Comparison of ENCODE assay signal across 1 cellular context in the genomic region with DNA sequence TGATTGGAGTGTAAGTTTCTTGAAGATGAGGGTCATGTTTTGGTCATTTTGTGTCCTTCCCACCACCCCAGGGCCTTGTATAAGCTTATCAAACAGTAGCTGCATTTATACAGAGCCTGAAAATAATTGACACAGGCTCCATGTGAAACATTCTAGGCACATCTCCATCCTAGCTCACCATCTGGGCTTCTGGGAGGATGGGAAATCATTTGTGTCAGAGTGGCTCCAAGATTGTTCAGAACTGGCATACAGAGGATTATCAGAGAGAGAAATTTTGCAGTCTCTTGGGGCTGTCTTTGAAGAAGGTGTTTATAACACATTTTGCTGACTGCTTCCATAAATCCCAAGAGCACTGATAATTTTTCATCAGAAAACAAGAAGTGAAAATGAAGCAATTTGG.
TF ChIP-seq lines count a peak whose summit lies in the region.

No MANE protein-coding gene starts in this region.

TF ChIP-seq in GM23338, 12 proteins besides CTCF, POLR2A, EP300 and RAD21 (continued from another document):
- TF ChIP-seq, protein P1, sequence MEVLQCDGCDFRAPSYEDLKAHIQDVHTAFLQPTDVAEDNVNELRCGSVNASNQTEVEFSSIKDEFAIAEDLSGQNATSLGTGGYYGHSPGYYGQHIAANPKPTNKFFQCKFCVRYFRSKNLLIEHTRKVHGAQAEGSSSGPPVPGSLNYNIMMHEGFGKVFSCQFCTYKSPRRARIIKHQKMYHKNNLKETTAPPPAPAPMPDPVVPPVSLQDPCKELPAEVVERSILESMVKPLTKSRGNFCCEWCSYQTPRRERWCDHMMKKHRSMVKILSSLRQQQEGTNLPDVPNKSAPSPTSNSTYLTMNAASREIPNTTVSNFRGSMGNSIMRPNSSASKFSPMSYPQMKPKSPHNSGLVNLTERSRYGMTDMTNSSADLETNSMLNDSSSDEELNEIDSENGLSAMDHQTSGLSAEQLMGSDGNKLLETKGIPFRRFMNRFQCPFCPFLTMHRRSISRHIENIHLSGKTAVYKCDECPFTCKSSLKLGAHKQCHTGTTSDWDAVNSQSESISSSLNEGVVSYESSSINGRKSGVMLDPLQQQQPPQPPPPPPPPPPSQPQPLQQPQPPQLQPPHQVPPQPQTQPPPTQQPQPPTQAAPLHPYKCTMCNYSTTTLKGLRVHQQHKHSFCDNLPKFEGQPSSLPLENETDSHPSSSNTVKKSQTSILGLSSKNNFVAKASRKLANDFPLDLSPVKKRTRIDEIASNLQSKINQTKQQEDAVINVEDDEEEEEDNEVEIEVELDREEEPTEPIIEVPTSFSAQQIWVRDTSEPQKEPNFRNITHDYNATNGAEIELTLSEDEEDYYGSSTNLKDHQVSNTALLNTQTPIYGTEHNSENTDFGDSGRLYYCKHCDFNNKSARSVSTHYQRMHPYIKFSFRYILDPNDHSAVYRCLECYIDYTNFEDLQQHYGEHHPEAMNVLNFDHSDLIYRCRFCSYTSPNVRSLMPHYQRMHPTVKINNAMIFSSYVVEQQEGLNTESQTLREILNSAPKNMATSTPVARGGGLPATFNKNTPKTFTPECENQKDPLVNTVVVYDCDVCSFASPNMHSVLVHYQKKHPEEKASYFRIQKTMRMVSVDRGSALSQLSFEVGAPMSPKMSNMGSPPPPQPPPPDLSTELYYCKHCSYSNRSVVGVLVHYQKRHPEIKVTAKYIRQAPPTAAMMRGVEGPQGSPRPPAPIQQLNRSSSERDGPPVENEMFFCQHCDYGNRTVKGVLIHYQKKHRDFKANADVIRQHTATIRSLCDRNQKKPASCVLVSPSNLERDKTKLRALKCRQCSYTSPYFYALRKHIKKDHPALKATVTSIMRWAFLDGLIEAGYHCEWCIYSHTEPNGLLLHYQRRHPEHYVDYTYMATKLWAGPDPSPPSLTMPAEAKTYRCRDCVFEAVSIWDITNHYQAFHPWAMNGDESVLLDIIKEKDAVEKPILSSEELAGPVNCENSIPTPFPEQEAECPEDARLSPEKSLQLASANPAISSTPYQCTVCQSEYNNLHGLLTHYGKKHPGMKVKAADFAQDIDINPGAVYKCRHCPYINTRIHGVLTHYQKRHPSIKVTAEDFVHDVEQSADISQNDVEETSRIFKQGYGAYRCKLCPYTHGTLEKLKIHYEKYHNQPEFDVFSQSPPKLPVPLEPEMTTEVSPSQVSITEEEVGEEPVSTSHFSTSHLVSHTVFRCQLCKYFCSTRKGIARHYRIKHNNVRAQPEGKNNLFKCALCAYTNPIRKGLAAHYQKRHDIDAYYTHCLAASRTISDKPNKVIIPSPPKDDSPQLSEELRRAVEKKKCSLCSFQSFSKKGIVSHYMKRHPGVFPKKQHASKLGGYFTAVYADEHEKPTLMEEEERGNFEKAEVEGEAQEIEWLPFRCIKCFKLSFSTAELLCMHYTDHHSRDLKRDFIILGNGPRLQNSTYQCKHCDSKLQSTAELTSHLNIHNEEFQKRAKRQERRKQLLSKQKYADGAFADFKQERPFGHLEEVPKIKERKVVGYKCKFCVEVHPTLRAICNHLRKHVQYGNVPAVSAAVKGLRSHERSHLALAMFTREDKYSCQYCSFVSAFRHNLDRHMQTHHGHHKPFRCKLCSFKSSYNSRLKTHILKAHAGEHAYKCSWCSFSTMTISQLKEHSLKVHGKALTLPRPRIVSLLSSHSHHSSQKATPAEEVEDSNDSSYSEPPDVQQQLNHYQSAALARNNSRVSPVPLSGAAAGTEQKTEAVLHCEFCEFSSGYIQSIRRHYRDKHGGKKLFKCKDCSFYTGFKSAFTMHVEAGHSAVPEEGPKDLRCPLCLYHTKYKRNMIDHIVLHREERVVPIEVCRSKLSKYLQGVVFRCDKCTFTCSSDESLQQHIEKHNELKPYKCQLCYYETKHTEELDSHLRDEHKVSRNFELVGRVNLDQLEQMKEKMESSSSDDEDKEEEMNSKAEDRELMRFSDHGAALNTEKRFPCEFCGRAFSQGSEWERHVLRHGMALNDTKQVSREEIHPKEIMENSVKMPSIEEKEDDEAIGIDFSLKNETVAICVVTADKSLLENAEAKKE (CRISPR knock-in tag; IDR thresholded peaks at IDR 0.05): no peak
- TF ChIP-seq ZNF331 (CRISPR knock-in tag; IDR thresholded peaks at IDR 0.05; ENCODE audit: low read depth) (no peak), POLR2AphosphoS5 (IDR thresholded peaks at IDR 0.05; ENCODE audit: low read depth) (no peak), EZH2phosphoT487 (IDR thresholded peaks at IDR 0.05; ENCODE audit: unreplicated experiment) (no peak), ZNF114 (CRISPR knock-in tag; IDR thresholded peaks at IDR 0.05) (no peak)
- TF ChIP-seq, protein P2, sequence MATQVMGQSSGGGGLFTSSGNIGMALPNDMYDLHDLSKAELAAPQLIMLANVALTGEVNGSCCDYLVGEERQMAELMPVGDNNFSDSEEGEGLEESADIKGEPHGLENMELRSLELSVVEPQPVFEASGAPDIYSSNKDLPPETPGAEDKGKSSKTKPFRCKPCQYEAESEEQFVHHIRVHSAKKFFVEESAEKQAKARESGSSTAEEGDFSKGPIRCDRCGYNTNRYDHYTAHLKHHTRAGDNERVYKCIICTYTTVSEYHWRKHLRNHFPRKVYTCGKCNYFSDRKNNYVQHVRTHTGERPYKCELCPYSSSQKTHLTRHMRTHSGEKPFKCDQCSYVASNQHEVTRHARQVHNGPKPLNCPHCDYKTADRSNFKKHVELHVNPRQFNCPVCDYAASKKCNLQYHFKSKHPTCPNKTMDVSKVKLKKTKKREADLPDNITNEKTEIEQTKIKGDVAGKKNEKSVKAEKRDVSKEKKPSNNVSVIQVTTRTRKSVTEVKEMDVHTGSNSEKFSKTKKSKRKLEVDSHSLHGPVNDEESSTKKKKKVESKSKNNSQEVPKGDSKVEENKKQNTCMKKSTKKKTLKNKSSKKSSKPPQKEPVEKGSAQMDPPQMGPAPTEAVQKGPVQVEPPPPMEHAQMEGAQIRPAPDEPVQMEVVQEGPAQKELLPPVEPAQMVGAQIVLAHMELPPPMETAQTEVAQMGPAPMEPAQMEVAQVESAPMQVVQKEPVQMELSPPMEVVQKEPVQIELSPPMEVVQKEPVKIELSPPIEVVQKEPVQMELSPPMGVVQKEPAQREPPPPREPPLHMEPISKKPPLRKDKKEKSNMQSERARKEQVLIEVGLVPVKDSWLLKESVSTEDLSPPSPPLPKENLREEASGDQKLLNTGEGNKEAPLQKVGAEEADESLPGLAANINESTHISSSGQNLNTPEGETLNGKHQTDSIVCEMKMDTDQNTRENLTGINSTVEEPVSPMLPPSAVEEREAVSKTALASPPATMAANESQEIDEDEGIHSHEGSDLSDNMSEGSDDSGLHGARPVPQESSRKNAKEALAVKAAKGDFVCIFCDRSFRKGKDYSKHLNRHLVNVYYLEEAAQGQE (IDR thresholded peaks at IDR 0.05; ENCODE audit: unreplicated experiment): no peak
